Comparison of ENCODE assay signal across 9 cellular contexts in the genomic region with DNA sequence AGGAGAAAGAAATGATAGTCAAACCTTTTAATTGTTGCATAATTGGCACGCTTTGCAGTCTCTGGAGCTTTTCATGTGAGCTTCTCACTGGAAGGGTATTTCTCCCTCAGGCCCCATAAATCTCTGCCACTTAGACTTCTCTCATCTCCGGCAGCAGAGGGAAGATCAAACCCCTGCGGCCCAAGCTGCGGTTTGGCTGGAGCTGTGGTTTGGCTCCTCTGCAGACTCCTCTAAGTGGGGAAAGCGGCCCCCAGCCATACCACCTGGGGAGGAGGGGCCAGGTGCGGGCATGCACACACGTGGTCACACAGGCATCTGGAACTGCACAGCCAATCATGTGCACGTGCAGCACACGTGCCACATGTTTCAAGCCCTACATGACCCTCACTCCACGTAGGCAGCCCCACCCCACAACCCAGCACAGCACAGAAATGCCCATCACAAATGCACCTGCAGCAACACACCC. TPM values are rescaled to one million over a fixed set of nuclear protein-coding genes. Genes with fewer than 3 reads are reported as not detected.
DNase-seq lines count a peak whose midpoint lies in the region; ATAC-seq and TF ChIP-seq lines count a peak whose summit lies in the region.
"Had no signal": no experiment of that assay in that cellular context is flagged by ENCODE, and none has a peak within 500 bp of the region (broad histone marks: within the 10 kb centered on the region; RNA-seq: fewer than 3 reads in every experiment).

No MANE protein-coding gene starts in this region.

- no peak for TF ChIP-seq CTCF in DOHH2 (IDR thresholded peaks at IDR 0.05; ENCODE audit: low read depth, low read length, poor library complexity, severe bottlenecking)
- no peak for TF ChIP-seq CTCF in natural killer cell (IDR thresholded peaks at IDR 0.05)
- no peak for TF ChIP-seq CTCF in brain microvascular endothelial cell (IDR thresholded peaks at IDR 0.05; ENCODE audit: low read depth, low read length, missing control alignments)

- H3K9me3 Mint-ChIP-seq in activated T-helper 17 cell treated with anti-CD3 and anti-CD28 coated beads, Interleukin-2, amount 50 U/mL, for 72 hours: no peaks in the 10 kb centered on the region
- H3K9me3 Mint-ChIP-seq in natural killer cell: no peaks in the 10 kb centered on the region

- H3K4me1 Mint-ChIP-seq in activated T-helper 17 cell treated with anti-CD3 and anti-CD28 coated beads, Interleukin-2, amount 50 U/mL, for 72 hours: peaks cover 4% of the 10 kb centered on the region
- peaks cover 5 to 15% of the 10 kb centered on the region in 2 donors for H3K4me1 Mint-ChIP-seq in natural killer cell

- H3K27ac Mint-ChIP-seq in activated T-helper 17 cell treated with anti-CD3 and anti-CD28 coated beads, Interleukin-2, amount 50 U/mL, for 72 hours: no peak overlapping the region
- H3K27ac Mint-ChIP-seq in natural killer cell: peak overlapping the region in 1 of 2 donors; percentile 47

- H3K9me3 ChIP-seq in DOHH2 (ENCODE audit: control insufficient read depth, insufficient read depth, low read length): no peaks in the 10 kb centered on the region
- H3K9me3 ChIP-seq: HAP-1 had no signal

- peak; percentile 92 for DNase-seq in NCI-H1436 (lab: John Stamatoyannopoulos, UW)
- no peak for DNase-seq in natural killer cell
- no peak for DNase-seq in brain microvascular endothelial cell

- intact Hi-C loops in natural killer cell (cut with micrococcal nuclease): no loop called here

- peaks cover 14% of the 10 kb centered on the region for H3K4me1 ChIP-seq in DOHH2 (ENCODE audit: control insufficient read depth, low read length)
- H3K4me1 ChIP-seq: HAP-1 had no signal

- no peaks in the 10 kb centered on the region for H3K27me3 Mint-ChIP-seq in activated T-helper 17 cell treated with anti-CD3 and anti-CD28 coated beads, Interleukin-2, amount 50 U/mL, for 72 hours
- no peaks in the 10 kb centered on the region for H3K27me3 Mint-ChIP-seq in natural killer cell (ENCODE audit: low read depth in 2 of 2)

- no peaks in the 10 kb centered on the region for H3K9me2 ChIP-seq in DOHH2 (replicated peaks; ENCODE audit: control insufficient read depth, low read length)

- H3K79me2 ChIP-seq in DOHH2 (ENCODE audit: control insufficient read depth, low read length): no peaks in the 10 kb centered on the region

- H3K36me3 ChIP-seq in DOHH2 (ENCODE audit: control insufficient read depth, low read length) (no peaks in the 10 kb centered on the region), brain microvascular endothelial cell (replicated peaks) (no peaks in the 10 kb centered on the region)
- H3K36me3 ChIP-seq: HAP-1 had no signal

- ATAC-seq in activated T-helper 17 cell treated with anti-CD3 and anti-CD28 coated beads, Interleukin-2, amount 50 U/mL, for 72 hours (replicated peaks): peak; percentile 16
- ATAC-seq in natural killer cell (peak in 2 of 3 donors; percentile 31 to 46), HG03378 (IDR thresholded peaks at IDR 0.05; ENCODE audit: unreplicated experiment) (no peak), GM18498 (IDR thresholded peaks at IDR 0.05; ENCODE audit: unreplicated experiment) (no peak), GM21786 (IDR thresholded peaks at IDR 0.05; ENCODE audit: unreplicated experiment) (no peak)

- H3K27me3 ChIP-seq in DOHH2 (ENCODE audit: control insufficient read depth, low read length) (peaks cover 12% of the 10 kb centered on the region), brain microvascular endothelial cell (replicated peaks) (no peaks in the 10 kb centered on the region)

- H3F3A ChIP-seq in DOHH2 (ENCODE audit: control insufficient read depth, insufficient read depth): no peaks in the 10 kb centered on the region

- no peak overlapping the region for H3K4me3 ChIP-seq in DOHH2 (ENCODE audit: low read length)
- H3K4me3 ChIP-seq in brain microvascular endothelial cell (ENCODE audit: low read depth, low read length): no peak overlapping the region
- H3K4me3 ChIP-seq: HAP-1 had no signal

- no peaks in the 10 kb centered on the region for H4K20me1 ChIP-seq in DOHH2 (ENCODE audit: control insufficient read depth, insufficient read depth, low read depth, low read length)

- H3K27ac ChIP-seq in DOHH2 (ENCODE audit: low read depth, low read length) (no peak overlapping the region), brain microvascular endothelial cell (no peak overlapping the region)

- no peak overlapping the region for H3K4me3 Mint-ChIP-seq in activated T-helper 17 cell treated with anti-CD3 and anti-CD28 coated beads, Interleukin-2, amount 50 U/mL, for 72 hours
- H3K4me3 Mint-ChIP-seq in natural killer cell: no peak overlapping the region

- H3K4me2 ChIP-seq in DOHH2 (ENCODE audit: low read length): peak overlapping the region; percentile 28

- H3K36me3 Mint-ChIP-seq in activated T-helper 17 cell treated with anti-CD3 and anti-CD28 coated beads, Interleukin-2, amount 50 U/mL, for 72 hours (ENCODE audit: low read depth): no peaks in the 10 kb centered on the region
- H3K36me3 Mint-ChIP-seq in natural killer cell: no peaks in the 10 kb centered on the region

- in situ Hi-C loops in brain microvascular endothelial cell (cut with HindIII; ENCODE audit: low pct_ligation_motif_present, low sequenced_read_pairs): no loop called here

RNA-seq across cellular contexts. Expression of a gene that starts 58.3 kb away (rescaled TPM):
- 10 to 100 TPM; 59.7 to 83.7 TPM for total RNA-seq in activated T-helper 17 cell treated with anti-CD3 and anti-CD28 coated beads, Interleukin-2, amount 50 U/mL, for 72 hours
- 1 to 10 TPM in 2 of 3 donors, under 1 TPM in 1; 0.92 to 2.3 (median 1.3) TPM for total RNA-seq in natural killer cell

Comparison
In these comparisons a context has a peak if more than half of its experiments do, and no peak if none do; other contexts are left out.
1. ATAC-seq: peak in activated T-helper 17 cell treated with anti-CD3 and anti-CD28 coated beads, Interleukin-2, amount 50 U/mL, for 72 hours (single experiment) and natural killer cell (2 of 3); none in HG03378 (single experiment), GM18498 (single experiment) and GM21786 (single experiment).
2. RNA of a gene that starts 58.3 kb away (total RNA-seq): 59.7 to 83.7 TPM in activated T-helper 17 cell treated with anti-CD3 and anti-CD28 coated beads, Interleukin-2, amount 50 U/mL, for 72 hours; 0.92 to 2.3 TPM in natural killer cell; every median in the first group is over 10 times any median in the second.